In the genomic region with DNA sequence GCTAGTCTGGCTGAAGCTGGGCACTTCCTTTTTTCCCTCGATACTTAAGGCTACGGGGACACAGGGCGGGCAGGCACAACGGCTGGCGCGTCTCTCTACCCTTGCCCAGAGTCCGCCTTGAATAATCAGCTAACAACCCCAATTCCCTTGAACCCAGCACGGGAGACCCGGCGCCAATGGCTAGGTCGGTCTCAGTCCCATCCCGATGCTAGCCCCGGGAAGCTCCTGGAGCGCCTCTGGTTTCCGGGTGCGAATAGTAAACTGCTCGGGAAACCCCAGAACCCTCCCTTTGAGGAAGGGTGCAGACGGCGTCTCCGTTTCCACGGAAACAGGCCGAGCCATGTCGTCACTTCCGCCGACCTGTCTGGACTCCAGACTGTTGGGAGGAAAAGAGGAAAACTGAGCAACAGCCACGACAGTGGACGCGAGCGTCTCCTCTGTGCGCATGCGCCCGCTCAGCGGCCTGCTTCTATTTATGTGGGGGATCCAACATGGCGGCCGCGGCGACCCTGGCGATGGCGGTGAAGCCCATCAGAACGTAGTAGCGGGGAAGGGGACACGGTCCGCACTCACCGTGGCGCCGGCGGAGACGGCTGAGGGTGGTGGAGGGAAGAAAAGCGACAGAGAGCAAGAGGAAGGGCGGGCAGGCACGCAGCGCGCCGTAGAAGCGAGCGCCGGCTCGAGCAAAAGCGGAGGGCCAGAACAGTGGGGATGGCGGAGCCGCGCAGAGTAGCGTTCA, we compare ENCODE assay signal across 8 cellular contexts. TPM values are rescaled to one million over a fixed set of nuclear protein-coding genes. Genes with fewer than 3 reads are reported as not detected.
DNase-seq lines count a peak whose midpoint lies in the region; ATAC-seq and TF ChIP-seq lines count a peak whose summit lies in the region.

TSS of gene UBN2 (plus strand) at position 464 of the 739 bp plus-strand sequence. CDS start at position 712, 248 bp downstream.

- peak; percentile 55 for TF ChIP-seq POLR2A in testis (IDR thresholded peaks at IDR 0.05)

- 0 to 2% methylated on average over 33 to 63 of the region's 63 CpGs for WGBS in testis, 2 donors

- DNase-seq in GM06990 (ENCODE audit: extremely low read depth, insufficient read length): peak; percentile 97
- peak; percentile 98 for DNase-seq in NCI-H1092 (lab: John Stamatoyannopoulos, UW)
- DNase-seq in glomerular visceral epithelial cell (ENCODE audit: extremely low spot score): peak; percentile 98
- DNase-seq in omental fat pad (ENCODE audit: low spot score): peak; percentile 91
- DNase-seq in testis: peak; percentile 98

- H3K27ac Mint-ChIP-seq in activated naive CD4-positive, alpha-beta T cell treated with anti-CD3 and anti-CD28 coated beads, Interleukin-2, amount 50 U/mL, for 24 hours: peak within 1 kb of the TSS; percentile 97

- peak within 1 kb of the TSS; percentile 100 for H3K4me3 Mint-ChIP-seq in activated naive CD4-positive, alpha-beta T cell treated with anti-CD3 and anti-CD28 coated beads, Interleukin-2, amount 50 U/mL, for 24 hours

- no peaks in the 10 kb centered on the region for H3K27me3 ChIP-seq in GM06990 (replicated peaks; ENCODE audit: control insufficient read depth, insufficient read depth, low read length)
- H3K27me3 ChIP-seq in testis: no peaks in the 10 kb centered on the region

- H3K36me3 ChIP-seq in GM06990 (ENCODE audit: control insufficient read depth, insufficient read depth, low read length): no peaks in the 10 kb centered on the region
- no peaks in the 10 kb centered on the region for H3K36me3 ChIP-seq in testis (ENCODE audit: low read depth, missing control alignments)

- ATAC-seq in HG02588 (IDR thresholded peaks at IDR 0.05; ENCODE audit: unreplicated experiment) (peak; percentile 96), SK-N-SH treated with all-trans-retinoic acid at 6 μM for 48 hours (peak; percentile 93), omental fat pad (ENCODE audit: low FRiP score) (peak; percentile 98)

- no peaks in the 10 kb centered on the region for H3K27me3 Mint-ChIP-seq in activated naive CD4-positive, alpha-beta T cell treated with anti-CD3 and anti-CD28 coated beads, Interleukin-2, amount 50 U/mL, for 24 hours

- H3K4me3 ChIP-seq in GM06990 (replicated peaks; ENCODE audit: low read depth, low read length): peak within 1 kb of the TSS; percentile 74
- peak within 1 kb of the TSS; percentile 82 to 100 for H3K4me3 ChIP-seq in testis

- TF ChIP-seq CTCF in GM06990 (IDR thresholded peaks at IDR 0.05; ENCODE audit: insufficient read depth, low read length, poor library complexity, severe bottlenecking): no peak
- no peak for TF ChIP-seq CTCF in omental fat pad (IDR thresholded peaks at IDR 0.05)
- no peak for TF ChIP-seq CTCF in testis (IDR thresholded peaks at IDR 0.05)

- H3K9me3 ChIP-seq in testis: no peaks in the 10 kb centered on the region

- no peaks in the 10 kb centered on the region for H3K9me3 Mint-ChIP-seq in activated naive CD4-positive, alpha-beta T cell treated with anti-CD3 and anti-CD28 coated beads, Interleukin-2, amount 50 U/mL, for 24 hours

- H3K4me1 ChIP-seq in testis: peaks cover 4% of the 10 kb centered on the region

- peak within 1 kb of the TSS; percentile 90 to 98 for H3K27ac ChIP-seq in testis

- intact Hi-C loops in testis (cut with DNase I; ENCODE audit: low total_unique reads): no loop called here

- H3K36me3 Mint-ChIP-seq in activated naive CD4-positive, alpha-beta T cell treated with anti-CD3 and anti-CD28 coated beads, Interleukin-2, amount 50 U/mL, for 24 hours: no peaks in the 10 kb centered on the region

- H3K4me1 Mint-ChIP-seq in activated naive CD4-positive, alpha-beta T cell treated with anti-CD3 and anti-CD28 coated beads, Interleukin-2, amount 50 U/mL, for 24 hours: peaks cover 38% of the 10 kb centered on the region

TF ChIP-seq in SK-N-SH treated with all-trans-retinoic acid at 6 μM for 48 hours, 23 proteins besides CTCF, POLR2A, EP300 and RAD21:
- TF ChIP-seq OSR1 (CRISPR knock-in tag; IDR thresholded peaks at IDR 0.05): no peak
- no peak for TF ChIP-seq ARNTL (CRISPR knock-in tag; IDR thresholded peaks at IDR 0.05; ENCODE audit: borderline replicate concordance, low read depth)
- TF ChIP-seq, protein P1, sequence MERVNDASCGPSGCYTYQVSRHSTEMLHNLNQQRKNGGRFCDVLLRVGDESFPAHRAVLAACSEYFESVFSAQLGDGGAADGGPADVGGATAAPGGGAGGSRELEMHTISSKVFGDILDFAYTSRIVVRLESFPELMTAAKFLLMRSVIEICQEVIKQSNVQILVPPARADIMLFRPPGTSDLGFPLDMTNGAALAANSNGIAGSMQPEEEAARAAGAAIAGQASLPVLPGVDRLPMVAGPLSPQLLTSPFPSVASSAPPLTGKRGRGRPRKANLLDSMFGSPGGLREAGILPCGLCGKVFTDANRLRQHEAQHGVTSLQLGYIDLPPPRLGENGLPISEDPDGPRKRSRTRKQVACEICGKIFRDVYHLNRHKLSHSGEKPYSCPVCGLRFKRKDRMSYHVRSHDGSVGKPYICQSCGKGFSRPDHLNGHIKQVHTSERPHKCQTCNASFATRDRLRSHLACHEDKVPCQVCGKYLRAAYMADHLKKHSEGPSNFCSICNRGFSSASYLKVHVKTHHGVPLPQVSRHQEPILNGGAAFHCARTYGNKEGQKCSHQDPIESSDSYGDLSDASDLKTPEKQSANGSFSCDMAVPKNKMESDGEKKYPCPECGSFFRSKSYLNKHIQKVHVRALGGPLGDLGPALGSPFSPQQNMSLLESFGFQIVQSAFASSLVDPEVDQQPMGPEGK (CRISPR knock-in tag; IDR thresholded peaks at IDR 0.05; ENCODE audit: borderline replicate concordance): no peak
- no peak for TF ChIP-seq ZFP3 (CRISPR knock-in tag; IDR thresholded peaks at IDR 0.05)
- no peak for TF ChIP-seq ZFP30 (CRISPR knock-in tag; IDR thresholded peaks at IDR 0.05)
- TF ChIP-seq ZNF8 (CRISPR knock-in tag; IDR thresholded peaks at IDR 0.05): no peak
- TF ChIP-seq CREB5 (CRISPR knock-in tag; IDR thresholded peaks at IDR 0.05; ENCODE audit: low read depth): no peak

RNA-seq across cellular contexts. Expression of gene UBN2, which starts in this region (rescaled TPM):
- total RNA-seq in omental fat pad (10 to 100 TPM in 2 of 4 donors, 1 to 10 TPM in 2; 7.8 to 18.0 (median 9.8) TPM), testis (10 to 100 TPM; 38.8 to 49.4 TPM)
- 36.6 TPM for polyA plus RNA-seq in testis (ENCODE audit: insufficient read depth, low read depth, low replicate concordance)

Comparison
In these comparisons a context has a peak if more than half of its experiments do, and no peak if none do; other contexts are left out.
1. Peak in every context shown above with its lines: DNase-seq, ATAC-seq, H3K4me3 ChIP-seq and H3K27ac ChIP-seq.